Comparison of ENCODE assay signal across 10 cellular contexts in genomic region chr16:66324785-66325184, GRCh38. TPM values are rescaled to one million over a fixed set of nuclear protein-coding genes. Genes with fewer than 3 reads are reported as not detected.
DNase-seq lines count a peak whose midpoint lies in the region; ATAC-seq, FAIRE-seq and TF ChIP-seq lines count a peak whose summit lies in the region.
"Had no signal": no experiment of that assay in that cellular context is flagged by ENCODE, and none has a peak within 500 bp of the region (broad histone marks: within the 10 kb centered on the region; RNA-seq: fewer than 3 reads in every experiment).

No MANE protein-coding gene starts in this region.

- TF ChIP-seq POLR2A in endothelial cell of umbilical vein (IDR thresholded peaks at IDR 0.05; ENCODE audit: low read depth, low read length): no peak

- no peak overlapping the region for H3K9ac ChIP-seq in endothelial cell of umbilical vein (replicated peaks; ENCODE audit: extremely low read depth, insufficient read depth, low read length)
- H3K9ac ChIP-seq: BLaER1 had no signal

- no peak for ATAC-seq in aorta (ENCODE audit: low FRiP score)

- BruUV-seq in endothelial cell of umbilical vein (replicated peaks; lab: Mats Ljungman, UMichigan): no TSS peak

- no peaks in the 10 kb centered on the region for H4K20me1 ChIP-seq in endothelial cell of umbilical vein (replicated peaks; ENCODE audit: control insufficient read depth, extremely low read depth, insufficient read depth, low read length)
- H4K20me1 ChIP-seq: BLaER1 had no signal

- H2AFZ ChIP-seq in endothelial cell of umbilical vein (ENCODE audit: low read depth, low read length): no peak overlapping the region

- H3K4me3 ChIP-seq in endothelial cell of umbilical vein (replicated peaks in 1 of 3; ENCODE audit: insufficient read depth in 1 of 3, low read depth in 1 of 3, low read length in 3 of 3) (no peak overlapping the region), retinal pigment epithelial cell (ENCODE audit: low read length) (no peak overlapping the region), aorta (ENCODE audit: low read length in 2 of 2) (no peak overlapping the region)
- H3K4me3 ChIP-seq: BLaER1 had no signal

- H3K27ac ChIP-seq in endothelial cell of umbilical vein (ENCODE audit: insufficient read depth, low read depth, low read length) (no peak overlapping the region), aorta (ENCODE audit: low read depth in 1 of 2, low read length in 2 of 2) (no peak overlapping the region)
- H3K27ac ChIP-seq: BLaER1, VCaP had no signal

- intact Hi-C loops in endothelial cell of umbilical vein (cut with micrococcal nuclease): no loop called here
- intact Hi-C loops in aorta (cut with DNase I): no loop called here

- 74 to 76% methylated on average over 6 of the region's 6 CpGs for WGBS in aorta, 2 donors

- H3K79me2 ChIP-seq in endothelial cell of umbilical vein (ENCODE audit: control insufficient read depth, insufficient read depth, low read length): no peaks in the 10 kb centered on the region

- POLR2A ChIA-PET in endothelial cell of umbilical vein (lab: Charles Lee): no interaction called here

- no peaks in the 10 kb centered on the region for H3K36me3 ChIP-seq in endothelial cell of umbilical vein (ENCODE audit: control insufficient read depth in 2 of 2, extremely low read depth in 1 of 2, insufficient read depth in 2 of 2, low read length in 2 of 2)
- H3K36me3 ChIP-seq in aorta (ENCODE audit: control insufficient read depth in 1 of 2, insufficient read depth in 2 of 2, low read length in 1 of 2): no peaks in the 10 kb centered on the region
- H3K36me3 ChIP-seq: BLaER1 had no signal

- CTCF ChIA-PET in endothelial cell of umbilical vein (lab: Charles Lee): interaction anchor here (1.5 to 1.9 kb wide), 2 partner anchors 10 to 18 kb away, joined by 5 to 7 read pairs; no protein-coding TSS in a partner anchor

- H3K9me3 ChIP-seq in endothelial cell of umbilical vein (replicated peaks; ENCODE audit: control insufficient read depth, insufficient read depth, low read length) (no peaks in the 10 kb centered on the region), aorta (ENCODE audit: control insufficient read depth, low read length) (no peaks in the 10 kb centered on the region)
- H3K9me3 ChIP-seq: BLaER1 had no signal

- H3K27me3 ChIP-seq in endothelial cell of umbilical vein (ENCODE audit: control insufficient read depth in 2 of 2, insufficient read depth in 2 of 2, low read length in 2 of 2) (peaks cover 0 to 2% of the 10 kb centered on the region in 2 experiments), aorta (ENCODE audit: control insufficient read depth in 1 of 2, insufficient read depth in 2 of 2, low read length in 1 of 2) (no peaks in the 10 kb centered on the region)
- H3K27me3 ChIP-seq: BLaER1 had no signal

- H3K4me1 ChIP-seq in endothelial cell of umbilical vein (ENCODE audit: control insufficient read depth, extremely low read depth, insufficient read depth, low read length) (no peaks in the 10 kb centered on the region), aorta (ENCODE audit: control insufficient read depth in 1 of 2, insufficient read depth in 2 of 2, low read length in 2 of 2) (no peaks in the 10 kb centered on the region)

- dilution Hi-C loops in endothelial cell of umbilical vein (cut with MboI; ENCODE audit: extremely low pct_ligation_motif_present, low sequenced_read_pairs): no loop called here

- TF ChIP-seq CTCF in endothelial cell of umbilical vein (IDR thresholded peaks at IDR 0.05; ENCODE audit: extremely low read depth in 1 of 2, insufficient read depth in 1 of 2, low read depth in 1 of 2, low read length in 2 of 2) (peak in 1 of 2 donors; percentile 36), retinal pigment epithelial cell (conservative IDR thresholded peaks at IDR 0.05; ENCODE audit: low read depth, low read length) (peak; percentile 33)

- no peaks in the 10 kb centered on the region for H3K9me1 ChIP-seq in endothelial cell of umbilical vein (replicated peaks; ENCODE audit: control insufficient read depth, extremely low read depth, insufficient read depth, low read length)

- no peak overlapping the region for H3K4me2 ChIP-seq in endothelial cell of umbilical vein (ENCODE audit: insufficient read depth, low read length)
- H3K4me2 ChIP-seq: BLaER1 had no signal

- FAIRE-seq in endothelial cell of umbilical vein (lab: Jason Lieb, UNC): no peak

- peak; percentile 67 for DNase-seq in NCI-H82 (lab: John Stamatoyannopoulos, UW)
- DNase-seq in NCI-H82 treated with DMSO at 0.1 percent for 48 hours (lab: John Stamatoyannopoulos, UW; ENCODE audit: unreplicated experiment): no peak
- DNase-seq in NCI-H69 (lab: John Stamatoyannopoulos, UW): peak; percentile 74
- peak; percentile 16 for DNase-seq in endothelial cell of umbilical vein (ENCODE audit: low read depth, low spot score)
- DNase-seq in retinal pigment epithelial cell (ENCODE audit: low read depth): no peak
- no peak for DNase-seq in aorta
- DNase-seq in effector CD4-positive, alpha-beta T cell: no peak
- DNase-seq in epidermal melanocyte (ENCODE audit: insufficient read length, low spot score): no peak

TF ChIP-seq in endothelial cell of umbilical vein, 7 proteins besides CTCF, POLR2A, EP300 and RAD21:
- no peak for TF ChIP-seq FOS (IDR thresholded peaks at IDR 0.05; ENCODE audit: borderline replicate concordance, insufficient read depth, low read length)
- TF ChIP-seq MAX (IDR thresholded peaks at IDR 0.05; ENCODE audit: insufficient read depth, insufficient read length): no peak
- TF ChIP-seq EZH2 (IDR thresholded peaks at IDR 0.05; ENCODE audit: borderline replicate concordance, low read depth, low read length, severe bottlenecking): no peak
- no peak for TF ChIP-seq JUN (IDR thresholded peaks at IDR 0.05; ENCODE audit: borderline replicate concordance, insufficient read depth, insufficient read length, low read depth)
- TF ChIP-seq POLR2AphosphoS5 (IDR thresholded peaks at IDR 0.05; ENCODE audit: insufficient read depth, low read depth, low read length): no peak
- TF ChIP-seq MYC (IDR thresholded peaks at IDR 0.05; ENCODE audit: low read depth, low read length): no peak
- no peak for TF ChIP-seq GATA2 (IDR thresholded peaks at IDR 0.05; ENCODE audit: insufficient read depth, insufficient read length, low read depth, low read length)

RNA-seq across cellular contexts. Expression of gene CDH5, which starts 41.7 kb away (rescaled TPM):
- total RNA-seq in endothelial cell of umbilical vein (765 and 804 TPM in 2 replicates), aorta (10 to 100 TPM; 38.2 to 97.5 TPM)
- polyA plus RNA-seq in endothelial cell of umbilical vein (815 and 836 TPM in 2 replicates), aorta (1 to 10 TPM; 1.5 to 3.6 TPM)
- 612 and 674 TPM in 2 replicates for polyA plus RNA-seq in endothelial cell of umbilical vein (2011; cell fraction: cytosol; rRNA removed)
- 968 and 1,022 TPM in 2 replicates for polyA plus RNA-seq in endothelial cell of umbilical vein (2011; cell fraction: nucleus; rRNA removed)
- 660 and 706 TPM in 2 replicates for polyA plus RNA-seq in endothelial cell of umbilical vein (2012)
- polyA minus RNA-seq in endothelial cell of umbilical vein: 1,106 and 1,227 TPM in 2 replicates
- polyA minus RNA-seq in endothelial cell of umbilical vein (2011; cell fraction: cytosol; rRNA and poly(A)+ RNA removed): 1.3 TPM
- polyA minus RNA-seq in endothelial cell of umbilical vein (2011; cell fraction: nucleus; rRNA and poly(A)+ RNA removed): 678 and 739 TPM in 2 replicates

Comparison
In these comparisons a context has a peak if more than half of its experiments do, and no peak if none do; other contexts are left out.
1. DNase-seq: peak in NCI-H82 (single experiment), NCI-H69 (single experiment) and endothelial cell of umbilical vein (single experiment); none in NCI-H82 treated with DMSO at 0.1 percent for 48 hours (single experiment), retinal pigment epithelial cell (single experiment), aorta (0 of 2), effector CD4-positive, alpha-beta T cell (single experiment) and epidermal melanocyte (single experiment).